Comparison of ENCODE assay signal across 12 cellular contexts in the genomic region with DNA sequence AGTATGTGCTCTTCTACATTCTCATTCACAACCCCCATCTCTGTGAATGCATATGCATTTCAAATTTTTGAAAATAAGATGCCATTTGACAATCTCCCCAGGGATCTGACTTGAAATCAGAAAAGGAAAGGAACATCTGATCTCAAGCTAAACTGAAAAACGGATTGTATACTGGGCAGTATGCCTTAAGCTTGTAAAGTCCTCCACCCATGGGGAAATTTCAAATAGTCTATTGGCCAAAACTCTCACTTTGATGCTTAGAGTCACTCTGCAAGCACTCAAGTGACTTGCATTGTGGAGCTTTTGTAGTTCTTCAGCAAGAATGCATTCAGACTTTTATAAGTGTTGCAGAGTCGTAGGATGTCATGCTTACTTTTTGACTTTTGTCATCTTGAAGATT. TPM values are rescaled to one million over a fixed set of nuclear protein-coding genes. Genes with fewer than 3 reads are reported as not detected.
DNase-seq lines count a peak whose midpoint lies in the region; ATAC-seq and TF ChIP-seq lines count a peak whose summit lies in the region.
"Had no signal": no experiment of that assay in that cellular context is flagged by ENCODE, and none has a peak within 500 bp of the region (broad histone marks: within the 10 kb centered on the region; RNA-seq: fewer than 3 reads in every experiment).

No MANE protein-coding gene starts in this region.

- H3K9me3 ChIP-seq in right atrium auricular region (no peaks in the 10 kb centered on the region), mammary epithelial cell (replicated peaks; ENCODE audit: insufficient read depth, low read length) (no peaks in the 10 kb centered on the region)
- H3K9me3 ChIP-seq: Caco-2 had no signal

- H3K27me3 ChIP-seq in right atrium auricular region (no peaks in the 10 kb centered on the region), mammary epithelial cell (ENCODE audit: insufficient read depth, low read length) (no peaks in the 10 kb centered on the region)

- H3K4me1 ChIP-seq in right atrium auricular region (no peaks in the 10 kb centered on the region), mammary epithelial cell (ENCODE audit: insufficient read depth, low read length) (no peaks in the 10 kb centered on the region)
- H3K4me1 ChIP-seq: Caco-2 had no signal

- H3K36me3 ChIP-seq in right atrium auricular region (no peaks in the 10 kb centered on the region), mammary epithelial cell (ENCODE audit: insufficient read depth, low read length) (peaks cover 25% of the 10 kb centered on the region)

- H3K4me2 ChIP-seq in mammary epithelial cell (ENCODE audit: insufficient read depth, low read depth, low read length): no peak overlapping the region

- peaks cover 33% of the 10 kb centered on the region for H3K36me3 Mint-ChIP-seq in nephron (ENCODE audit: low read depth)
- H3K36me3 Mint-ChIP-seq: CD14-positive monocyte; CD8-positive, alpha-beta T cell had no signal

- H3K27me3 Mint-ChIP-seq in nephron (ENCODE audit: low read depth): no peaks in the 10 kb centered on the region

- no peaks in the 10 kb centered on the region for H4K20me1 ChIP-seq in mammary epithelial cell (ENCODE audit: insufficient read depth, low read length)

- 97% methylated on average over 2 of the region's 2 CpGs for WGBS in mammary epithelial cell (ENCODE audit: low coverage, missing lambda C conversion rate)

- ATAC-seq in Right ventricle myocardium superior (ENCODE audit: poor library complexity): peak; percentile 38

- CTCF ChIA-PET in mammary epithelial cell (lab: Charles Lee; ENCODE audit: low non-redundant PET) (interaction anchor here (2.0 kb wide), 1 partner anchor 78 kb away, joined by 13 read pairs; no protein-coding TSS in a partner anchor), RWPE1 (lab: Yijun Ruan, JAX) (interaction anchor here (0.7 to 3.3 kb wide), 13 partner anchors 8 to 263 kb away, joined by 3 to 57 read pairs (median 5); a partner anchor contains a TSS)

- H3K4me1 Mint-ChIP-seq in nephron: peaks cover 41% of the 10 kb centered on the region

- POLR2A ChIA-PET in RWPE1 (lab: Yijun Ruan, JAX; ENCODE audit: low non-redundant PET): no interaction called here

- no TSS peak for BruUV-seq in mammary epithelial cell (replicated peaks; lab: Mats Ljungman, UMichigan)

- H3K4me3 ChIP-seq in right atrium auricular region (no peak overlapping the region), mammary epithelial cell (replicated peaks in 1 of 3; ENCODE audit: insufficient read depth in 1 of 3, low read depth in 2 of 3, low read length in 3 of 3) (no peak overlapping the region)

- no peak overlapping the region for H3K27ac ChIP-seq in right atrium auricular region
- no peak overlapping the region for H3K27ac ChIP-seq in mammary epithelial cell (ENCODE audit: insufficient read depth, low read depth, low read length)
- H3K27ac ChIP-seq in RWPE1: no peak overlapping the region
- H3K27ac ChIP-seq: 22Rv1 had no signal

- in situ Hi-C loops in mammary epithelial cell (cut with MboI; ENCODE audit: low sequenced_read_pairs in 2 of 2): loop anchor here (5.0 kb wide), 1 partner anchor 77 kb away; no protein-coding TSS in a partner anchor

- dilution Hi-C loops in mammary epithelial cell (cut with HindIII; ENCODE audit: low sequenced_read_pairs): loop anchor here (5.0 kb wide), 1 partner anchor 77 kb away; no protein-coding TSS in a partner anchor

- peak overlapping the region in 2 of 3 experiments; percentile 81 to 84 for H3K27ac Mint-ChIP-seq in nephron
- H3K27ac Mint-ChIP-seq: CD14-positive monocyte; CD8-positive, alpha-beta T cell had no signal

- DNase-seq in Right ventricle myocardium superior (no peak), right atrium auricular region (ENCODE audit: low spot score) (no peak), fibroblast of gingiva (ENCODE audit: low read depth) (peak; percentile 79), NCI-H526 treated with DMSO at 0.1 percent for 48 hours (lab: John Stamatoyannopoulos, UW) (no peak), mammary epithelial cell (no peak), RWPE1 (ENCODE audit: low spot score) (no peak)
- DNase-seq: GF-D8 had no signal

- TF ChIP-seq CTCF in right atrium auricular region (IDR thresholded peaks at IDR 0.05) (no peak), nephron (IDR thresholded peaks at IDR 0.05; ENCODE audit: unreplicated experiment in 3 of 3) (no peak), mammary epithelial cell (conservative IDR thresholded peaks at IDR 0.05 in 1 of 2, IDR thresholded peaks at IDR 0.05 in 1 of 2; ENCODE audit: extremely low read depth in 1 of 2, insufficient read depth in 1 of 2, low read depth in 1 of 2, low read length in 2 of 2) (no peak), RWPE1 (conservative IDR thresholded peaks at IDR 0.05; ENCODE audit: low read depth) (no peak)

- intact Hi-C loops in Right ventricle myocardium superior (cut with DNase I) (loop anchor here (5.0 to 10.0 kb wide), 2 partner anchors 54 to 77 kb away; no protein-coding TSS in a partner anchor), mammary epithelial cell (cut with micrococcal nuclease) (no loop called here)

- H3K79me2 ChIP-seq in mammary epithelial cell (ENCODE audit: insufficient read depth, low read length): no peaks in the 10 kb centered on the region

- no peak overlapping the region for H3K9ac ChIP-seq in mammary epithelial cell (ENCODE audit: insufficient read depth, low read length)

- no peaks in the 10 kb centered on the region for H3K9me3 Mint-ChIP-seq in nephron
- H3K9me3 Mint-ChIP-seq: CD14-positive monocyte; CD8-positive, alpha-beta T cell had no signal

- H3K4me3 Mint-ChIP-seq in nephron: peak overlapping the region in 1 of 3 experiments; percentile 5
- H3K4me3 Mint-ChIP-seq: CD14-positive monocyte; CD8-positive, alpha-beta T cell had no signal

- no peak overlapping the region for H2AFZ ChIP-seq in mammary epithelial cell (ENCODE audit: low read depth, low read length)

RNA-seq across cellular contexts. Expression of a gene that starts 22.8 kb away (rescaled TPM):
- total RNA-seq in Right ventricle myocardium superior (0.62 TPM), right atrium auricular region (1 to 10 TPM in 1 of 2 donors, under 1 TPM in 1; 0.71 to 5.7 TPM), mammary epithelial cell (100 to 1,000 TPM in 1 of 2 donors, 10 to 100 TPM in 1; 53.0 to 216 TPM)
- polyA plus RNA-seq in mammary epithelial cell: 25.5 TPM
- polyA minus RNA-seq in mammary epithelial cell: 47.9 TPM
- total RNA-seq: Caco-2; CD8-positive, alpha-beta T cell had no signal
- polyA plus RNA-seq: CD14-positive monocyte had no signal

Comparison
In these comparisons a context has a peak if more than half of its experiments do, and no peak if none do; other contexts are left out.
1. RNA of a gene that starts 22.8 kb away (total RNA-seq): 53.0 to 216 TPM in mammary epithelial cell; 0.71 to 5.7 TPM in right atrium auricular region and 0.62 TPM in Right ventricle myocardium superior (single experiment); every median in the first group is over 4 times any median in the second.